ENCODE assay signal across 6 cellular contexts in the genomic region with DNA sequence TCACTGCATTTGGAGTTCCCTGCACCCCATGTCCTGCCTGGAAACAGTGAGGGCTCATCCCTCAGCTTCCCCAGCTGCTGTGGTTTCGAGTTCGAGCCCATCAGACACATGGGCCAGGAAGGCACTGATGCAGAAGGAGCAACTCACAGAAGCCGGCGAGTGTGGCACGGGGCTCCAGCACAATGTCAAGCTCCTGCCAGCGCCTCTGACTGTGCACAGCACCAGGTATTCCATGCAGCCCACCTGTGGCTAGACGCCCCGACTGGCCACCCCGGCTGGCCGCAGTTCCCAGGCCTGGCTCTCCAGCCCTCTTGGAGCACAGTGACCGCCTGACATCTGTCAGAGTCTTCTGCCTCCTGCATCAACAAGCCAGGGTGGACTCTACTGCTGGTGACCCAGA.
"Had no signal": no experiment of that assay in that cellular context is flagged by ENCODE, and none has a peak within 500 bp of the region (broad histone marks: within the 10 kb centered on the region; RNA-seq: fewer than 3 reads in every experiment).

No MANE protein-coding gene starts in this region.

- ATAC-seq: K562 had no signal

- H3K4me2 ChIP-seq: KMS-11 had no signal

- FAIRE-seq: K562 had no signal

- H3K27ac ChIP-seq: HL-60, KMS-11 had no signal

- DNase-seq: IMR-90, KBM-7, KG1 had no signal

- H3K4me3 ChIP-seq: K562 had no signal

- H3K9ac ChIP-seq: KMS-11 had no signal
